Comparison of ENCODE assay signal across 13 cellular contexts in the genomic region with DNA sequence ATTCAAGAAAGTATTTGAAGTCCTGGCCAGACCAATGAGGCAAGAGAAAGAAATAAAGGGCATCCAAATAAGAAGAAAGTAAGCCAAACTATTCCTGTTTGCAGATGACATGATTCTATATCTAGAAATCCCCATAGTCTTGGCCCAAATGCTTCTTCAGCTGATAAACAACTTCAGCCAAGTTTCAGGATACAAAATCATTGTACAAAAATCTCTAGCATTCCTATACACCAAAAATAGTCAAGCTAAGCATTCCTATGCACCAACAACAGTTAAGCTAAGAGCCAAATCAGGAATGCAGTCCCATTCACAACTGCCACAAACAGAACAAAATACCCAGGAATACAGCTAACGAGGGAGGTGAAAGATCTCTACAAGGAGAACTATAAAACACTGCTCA.
DNase-seq lines count a peak whose midpoint lies in the region; TF ChIP-seq lines count a peak whose summit lies in the region.
"Had no signal": no experiment of that assay in that cellular context is flagged by ENCODE, and none has a peak within 500 bp of the region (broad histone marks: within the 10 kb centered on the region; RNA-seq: fewer than 3 reads in every experiment).

No MANE protein-coding gene starts in this region.

- intact Hi-C loops in posterior cingulate gyrus (cut with DNase I): no loop called here

- no peaks in the 10 kb centered on the region for H4K20me1 ChIP-seq in MM.1S (ENCODE audit: insufficient read depth, low read length)
- H4K20me1 ChIP-seq: BLaER1 had no signal

- H3K36me3 ChIP-seq in brain microvascular endothelial cell (replicated peaks) (no peaks in the 10 kb centered on the region), MM.1S (replicated peaks; ENCODE audit: insufficient read depth, low read length) (no peaks in the 10 kb centered on the region)
- H3K36me3 ChIP-seq: BLaER1 had no signal

- H3K4me2 ChIP-seq in MM.1S (ENCODE audit: low read depth, low read length): no peak overlapping the region
- H3K4me2 ChIP-seq: BLaER1 had no signal

- no peak overlapping the region for H3K9ac ChIP-seq in MM.1S (ENCODE audit: low read length)
- H3K9ac ChIP-seq: BLaER1 had no signal

- TF ChIP-seq CTCF in HFFc6 (IDR thresholded peaks at IDR 0.05): no peak
- TF ChIP-seq CTCF in choroid plexus epithelial cell (conservative IDR thresholded peaks at IDR 0.05; ENCODE audit: low read depth, low read length): no peak
- TF ChIP-seq CTCF in fibroblast of the aortic adventitia (IDR thresholded peaks at IDR 0.05; ENCODE audit: insufficient read depth, low read length): no peak
- no peak for TF ChIP-seq CTCF in brain microvascular endothelial cell (IDR thresholded peaks at IDR 0.05; ENCODE audit: low read depth, low read length, missing control alignments)
- TF ChIP-seq CTCF in MM.1S (IDR thresholded peaks at IDR 0.05; ENCODE audit: low read length): no peak

- H3K4me3 ChIP-seq in choroid plexus epithelial cell (ENCODE audit: low read depth, low read length) (no peak overlapping the region), fibroblast of the aortic adventitia (ENCODE audit: low read depth, low read length) (no peak overlapping the region), brain microvascular endothelial cell (ENCODE audit: low read depth, low read length) (no peak overlapping the region), MM.1S (ENCODE audit: low read length) (no peak overlapping the region)
- H3K4me3 ChIP-seq: BLaER1, GM12878 had no signal

- H3K27ac Mint-ChIP-seq in HFFc6: no peak overlapping the region
- H3K27ac Mint-ChIP-seq: CD8-positive, alpha-beta memory T cell had no signal

- H3K4me1 Mint-ChIP-seq in HFFc6 (ENCODE audit: low read depth): no peaks in the 10 kb centered on the region
- H3K4me1 Mint-ChIP-seq: CD8-positive, alpha-beta memory T cell had no signal

- no peaks in the 10 kb centered on the region for H3K27me3 Mint-ChIP-seq in HFFc6 (ENCODE audit: insufficient read depth)

- no peak overlapping the region for H2AFZ ChIP-seq in MM.1S (ENCODE audit: low read length)

- H3K9me2 ChIP-seq in MM.1S (replicated peaks; ENCODE audit: insufficient read depth, low read length): no peaks in the 10 kb centered on the region

- H3K27me3 ChIP-seq in brain microvascular endothelial cell (replicated peaks): no peaks in the 10 kb centered on the region
- no peaks in the 10 kb centered on the region for H3K27me3 ChIP-seq in MM.1S (replicated peaks; ENCODE audit: insufficient read depth, low read length)
- H3K27me3 ChIP-seq: BLaER1 had no signal

- no peaks in the 10 kb centered on the region for H3K4me1 ChIP-seq in MM.1S (ENCODE audit: low read length)
- H3K4me1 ChIP-seq: BLaER1, Caco-2 had no signal

- no peaks in the 10 kb centered on the region for H3K79me2 ChIP-seq in MM.1S (ENCODE audit: low read length)

- H3K27ac ChIP-seq in brain microvascular endothelial cell (no peak overlapping the region), MM.1S (ENCODE audit: low read length) (no peak overlapping the region)
- H3K27ac ChIP-seq: BLaER1 had no signal

- DNase-seq in HFFc6: peak; percentile 3
- peak; percentile 34 for DNase-seq in choroid plexus epithelial cell (ENCODE audit: low read depth)
- DNase-seq in fibroblast of the aortic adventitia (ENCODE audit: low read depth): peak; percentile 23
- no peak for DNase-seq in brain microvascular endothelial cell
- no peak for DNase-seq in OCI-M1 (lab: John Stamatoyannopoulos, UW)
- DNase-seq in MM.1S: no peak
- no peak for DNase-seq in posterior cingulate gyrus
- DNase-seq: AML-193; Caco-2; CD8-positive, alpha-beta memory T cell; DMS53 had no signal

- H3K36me3 Mint-ChIP-seq in HFFc6 (ENCODE audit: low read depth): no peaks in the 10 kb centered on the region

- H3F3A ChIP-seq in MM.1S (ENCODE audit: insufficient read depth, low read length): no peaks in the 10 kb centered on the region

- H3K9me3 ChIP-seq in MM.1S (replicated peaks; ENCODE audit: insufficient read depth, low read length): no peaks in the 10 kb centered on the region

- in situ Hi-C loops in brain microvascular endothelial cell (cut with HindIII; ENCODE audit: low pct_ligation_motif_present, low sequenced_read_pairs): no loop called here

- H3K4me3 Mint-ChIP-seq in HFFc6: no peak overlapping the region
- H3K4me3 Mint-ChIP-seq: CD8-positive, alpha-beta memory T cell had no signal

- H3K9me3 Mint-ChIP-seq in HFFc6: peaks cover 8% of the 10 kb centered on the region

Comparison
In these comparisons a context has a peak if more than half of its experiments do, and no peak if none do; other contexts are left out.
1. DNase-seq: peak in HFFc6 (single experiment), choroid plexus epithelial cell (single experiment) and fibroblast of the aortic adventitia (single experiment); none in brain microvascular endothelial cell (single experiment), OCI-M1 (single experiment), MM.1S (single experiment) and posterior cingulate gyrus (0 of 10).